In the genomic region with DNA sequence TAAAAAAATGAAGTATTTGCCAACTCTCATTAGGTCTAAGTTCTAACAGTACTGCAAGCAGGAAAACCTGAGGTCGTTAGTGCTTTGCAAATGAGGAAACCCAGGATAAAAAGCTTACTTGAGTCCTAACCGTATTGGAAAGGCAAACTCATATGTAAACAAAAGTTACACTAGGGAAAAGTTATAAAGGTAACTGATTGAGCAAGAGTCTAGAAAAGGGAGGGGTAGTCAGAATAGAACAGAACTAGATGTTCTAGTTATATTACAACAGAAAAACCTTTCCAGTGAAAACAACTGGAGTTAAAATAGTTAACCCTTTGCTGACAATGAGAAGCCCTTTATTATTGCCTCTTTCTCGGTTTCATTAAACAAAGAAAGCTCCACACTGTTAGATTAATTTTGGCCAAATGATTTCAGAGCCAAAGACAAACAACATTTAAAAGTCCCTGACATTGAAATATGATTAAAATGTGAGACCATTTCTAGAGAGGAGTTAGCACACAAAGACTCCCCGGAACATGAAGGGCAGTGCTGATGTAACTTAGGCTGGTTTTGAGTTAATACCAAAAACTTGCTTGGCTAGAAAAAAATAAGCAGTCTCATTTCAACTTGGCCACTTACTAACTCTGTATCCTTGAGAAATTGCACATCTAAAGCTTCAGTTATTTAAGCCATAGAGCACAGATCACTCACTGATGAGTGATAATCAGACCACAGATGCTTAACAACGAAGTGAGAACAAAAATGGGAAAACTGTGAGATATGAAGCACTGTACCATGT, we compare ENCODE assay signal across 14 cellular contexts.
A peak's percentile ranks its signal among the peaks of the same experiment; 100 is the strongest.
DNase-seq lines count a peak whose midpoint lies in the region; ATAC-seq, FAIRE-seq and TF ChIP-seq lines count a peak whose summit lies in the region.
"Had no signal": no experiment of that assay in that cellular context is flagged by ENCODE, and none has a peak within 500 bp of the region (broad histone marks: within the 10 kb centered on the region; RNA-seq: fewer than 3 reads in every experiment).

No MANE protein-coding gene starts in this region.

- H3K36me3 ChIP-seq in astrocyte (ENCODE audit: insufficient read depth, low read length) (no peaks in the 10 kb centered on the region), muscle layer of duodenum (ENCODE audit: control insufficient read depth in 1 of 2, insufficient read depth in 2 of 2, low read length in 2 of 2) (no peaks in the 10 kb centered on the region), urinary bladder (ENCODE audit: insufficient read depth) (no peaks in the 10 kb centered on the region)
- H3K36me3 ChIP-seq: adrenal gland had no signal

- H2AFZ ChIP-seq in astrocyte (ENCODE audit: low read depth, low read length), result no peak overlapping the region

- ATAC-seq in effector memory CD8-positive, alpha-beta T cell (replicated peaks), result no peak

- peak; percentile 69 for FAIRE-seq in astrocyte (lab: Jason Lieb, UNC)
- FAIRE-seq: islet of Langerhans had no signal

- H3K9me3 Mint-ChIP-seq in astrocyte (ENCODE audit: unreplicated experiment), result no peaks in the 10 kb centered on the region
- H3K9me3 Mint-ChIP-seq in effector memory CD8-positive, alpha-beta T cell, result no peaks in the 10 kb centered on the region

- no peak overlapping the region for H3K27ac Mint-ChIP-seq in astrocyte (ENCODE audit: unreplicated experiment)
- H3K27ac Mint-ChIP-seq in effector memory CD8-positive, alpha-beta T cell, result no peak overlapping the region

- no peaks in the 10 kb centered on the region for H3K36me3 Mint-ChIP-seq in astrocyte (ENCODE audit: low read depth, unreplicated experiment)
- H3K36me3 Mint-ChIP-seq in effector memory CD8-positive, alpha-beta T cell (ENCODE audit: insufficient read depth), result no peaks in the 10 kb centered on the region

- H3K27me3 ChIP-seq in astrocyte (ENCODE audit: insufficient read depth, low read length) (no peaks in the 10 kb centered on the region), muscle layer of duodenum (ENCODE audit: low read depth, low read length) (no peaks in the 10 kb centered on the region)

- 15% methylated on average over 5 of the region's 5 CpGs for WGBS in urinary bladder

- H3K4me1 ChIP-seq in astrocyte (ENCODE audit: insufficient read depth, low read length) (no peaks in the 10 kb centered on the region), muscle layer of duodenum (ENCODE audit: control insufficient read depth in 1 of 2, insufficient read depth in 2 of 2, low read length in 2 of 2) (no peaks in the 10 kb centered on the region), urinary bladder (ENCODE audit: insufficient read depth) (no peaks in the 10 kb centered on the region)
- H3K4me1 ChIP-seq: adrenal gland had no signal

- no peak overlapping the region for H3K4me2 ChIP-seq in astrocyte (ENCODE audit: low read length)

- H3K4me3 Mint-ChIP-seq in astrocyte (ENCODE audit: unreplicated experiment), result no peak overlapping the region
- H3K4me3 Mint-ChIP-seq in effector memory CD8-positive, alpha-beta T cell, result no peak overlapping the region

- no peaks in the 10 kb centered on the region for H3K79me2 ChIP-seq in astrocyte (ENCODE audit: insufficient read depth, low read length)

- H3K4me1 Mint-ChIP-seq in astrocyte (ENCODE audit: low read depth, unreplicated experiment), result no peaks in the 10 kb centered on the region
- no peaks in the 10 kb centered on the region for H3K4me1 Mint-ChIP-seq in effector memory CD8-positive, alpha-beta T cell (ENCODE audit: low read depth in 2 of 2)

- no peak overlapping the region for H3K9ac ChIP-seq in astrocyte (ENCODE audit: low read length)

- no peaks in the 10 kb centered on the region for H3K9me3 ChIP-seq in astrocyte (ENCODE audit: insufficient read depth, low read depth, low read length)
- no peaks in the 10 kb centered on the region for H3K9me3 ChIP-seq in muscle layer of duodenum (ENCODE audit: control insufficient read depth in 1 of 2, low read length in 2 of 2)
- H3K9me3 ChIP-seq: adrenal gland had no signal

- H3K27ac ChIP-seq in astrocyte (ENCODE audit: low read depth, low read length) (no peak overlapping the region), muscle layer of duodenum (ENCODE audit: low read length) (peak overlapping the region; percentile 74), urinary bladder (ENCODE audit: low read depth) (peak overlapping the region; percentile 23)
- H3K27ac ChIP-seq: adrenal gland had no signal

- no peaks in the 10 kb centered on the region for H4K20me1 ChIP-seq in astrocyte (ENCODE audit: insufficient read depth, low read length)

- DNase-seq in astrocyte (ENCODE audit: low read depth) (no peak), fibroblast of pulmonary artery (ENCODE audit: low read depth) (peak; percentile 80), amniotic stem cell (lab: John Stamatoyannopoulos, UW) (no peak), AG08395 (ENCODE audit: low spot score) (no peak)
- DNase-seq in effector memory CD8-positive, alpha-beta T cell, result no peak
- DNase-seq: activated CD8-positive, alpha-beta memory T cell treated with anti-CD3 and anti-CD28 coated beads, Interleukin-2, amount 50 U/mL, for 4 hours; adrenal gland; NCI-H1105 treated with DMSO at 0.1 percent for 48 hours; NCI-H774; SIG-M5; stimulated activated CD4-positive, alpha-beta T cell treated with anti-CD3 and anti-CD28 coated beads, Interleukin-4, amount 100 ng/mL, for 24 hours had no signal

- H3K4me3 ChIP-seq in astrocyte (ENCODE audit: insufficient read depth, low read depth, low read length) (no peak overlapping the region), fibroblast of pulmonary artery (replicated peaks; ENCODE audit: low read depth, low read length) (no peak overlapping the region), muscle layer of duodenum (ENCODE audit: low read depth in 1 of 2, low read length in 2 of 2) (no peak overlapping the region), urinary bladder (ENCODE audit: low read depth, low read length) (no peak overlapping the region)
- H3K4me3 ChIP-seq: adrenal gland had no signal

- TF ChIP-seq CTCF in astrocyte (IDR thresholded peaks at IDR 0.05; ENCODE audit: insufficient read depth, low read depth, low read length) (no peak), fibroblast of pulmonary artery (IDR thresholded peaks at IDR 0.05; ENCODE audit: low read length, missing control alignments) (no peak)

- no peaks in the 10 kb centered on the region for H3K27me3 Mint-ChIP-seq in astrocyte (ENCODE audit: low read depth, unreplicated experiment)
- H3K27me3 Mint-ChIP-seq in effector memory CD8-positive, alpha-beta T cell, result peaks cover 9 to 14% of the 10 kb centered on the region in 2 donors
